1 cellular context compared by ENCODE assay signal in the genomic region with DNA sequence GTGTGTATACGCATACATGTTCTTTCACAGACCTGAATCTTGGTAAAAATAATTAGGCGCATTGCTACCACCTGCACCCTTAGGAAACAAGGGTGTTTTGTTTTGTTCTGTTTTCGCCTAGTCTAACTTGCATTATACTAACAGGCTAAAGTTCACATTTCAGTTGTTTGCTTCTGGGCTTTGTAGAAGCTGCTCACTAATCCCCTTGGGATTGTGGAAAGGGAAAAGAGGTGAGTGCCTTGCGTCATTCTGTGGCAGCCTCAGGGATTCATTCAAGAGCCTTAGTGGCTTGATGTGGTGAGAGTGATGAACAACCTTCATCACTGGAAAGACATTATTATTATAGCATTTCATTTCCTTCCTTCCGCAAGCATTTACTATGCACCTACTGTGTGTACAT.
A peak's percentile ranks its signal among the peaks of the same experiment; 100 is the strongest.
TF ChIP-seq lines count a peak whose summit lies in the region.

No MANE protein-coding gene starts in this region.

TF ChIP-seq in HepG2, 621 proteins besides CTCF, POLR2A, EP300 and RAD21 (continued from another document):
- TF ChIP-seq, protein P1, sequence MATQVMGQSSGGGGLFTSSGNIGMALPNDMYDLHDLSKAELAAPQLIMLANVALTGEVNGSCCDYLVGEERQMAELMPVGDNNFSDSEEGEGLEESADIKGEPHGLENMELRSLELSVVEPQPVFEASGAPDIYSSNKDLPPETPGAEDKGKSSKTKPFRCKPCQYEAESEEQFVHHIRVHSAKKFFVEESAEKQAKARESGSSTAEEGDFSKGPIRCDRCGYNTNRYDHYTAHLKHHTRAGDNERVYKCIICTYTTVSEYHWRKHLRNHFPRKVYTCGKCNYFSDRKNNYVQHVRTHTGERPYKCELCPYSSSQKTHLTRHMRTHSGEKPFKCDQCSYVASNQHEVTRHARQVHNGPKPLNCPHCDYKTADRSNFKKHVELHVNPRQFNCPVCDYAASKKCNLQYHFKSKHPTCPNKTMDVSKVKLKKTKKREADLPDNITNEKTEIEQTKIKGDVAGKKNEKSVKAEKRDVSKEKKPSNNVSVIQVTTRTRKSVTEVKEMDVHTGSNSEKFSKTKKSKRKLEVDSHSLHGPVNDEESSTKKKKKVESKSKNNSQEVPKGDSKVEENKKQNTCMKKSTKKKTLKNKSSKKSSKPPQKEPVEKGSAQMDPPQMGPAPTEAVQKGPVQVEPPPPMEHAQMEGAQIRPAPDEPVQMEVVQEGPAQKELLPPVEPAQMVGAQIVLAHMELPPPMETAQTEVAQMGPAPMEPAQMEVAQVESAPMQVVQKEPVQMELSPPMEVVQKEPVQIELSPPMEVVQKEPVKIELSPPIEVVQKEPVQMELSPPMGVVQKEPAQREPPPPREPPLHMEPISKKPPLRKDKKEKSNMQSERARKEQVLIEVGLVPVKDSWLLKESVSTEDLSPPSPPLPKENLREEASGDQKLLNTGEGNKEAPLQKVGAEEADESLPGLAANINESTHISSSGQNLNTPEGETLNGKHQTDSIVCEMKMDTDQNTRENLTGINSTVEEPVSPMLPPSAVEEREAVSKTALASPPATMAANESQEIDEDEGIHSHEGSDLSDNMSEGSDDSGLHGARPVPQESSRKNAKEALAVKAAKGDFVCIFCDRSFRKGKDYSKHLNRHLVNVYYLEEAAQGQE (IDR thresholded peaks at IDR 0.05; ENCODE audit: borderline replicate concordance in 1 of 2, low read depth in 1 of 2, low read length in 2 of 2): no peak
- 0 out of 2 replicates have a peak, but pooled peaks have one; percentile 33 for TF ChIP-seq PITX1 (CRISPR knock-in tag; IDR thresholded peaks at IDR 0.05)
- TF ChIP-seq, protein P2, sequence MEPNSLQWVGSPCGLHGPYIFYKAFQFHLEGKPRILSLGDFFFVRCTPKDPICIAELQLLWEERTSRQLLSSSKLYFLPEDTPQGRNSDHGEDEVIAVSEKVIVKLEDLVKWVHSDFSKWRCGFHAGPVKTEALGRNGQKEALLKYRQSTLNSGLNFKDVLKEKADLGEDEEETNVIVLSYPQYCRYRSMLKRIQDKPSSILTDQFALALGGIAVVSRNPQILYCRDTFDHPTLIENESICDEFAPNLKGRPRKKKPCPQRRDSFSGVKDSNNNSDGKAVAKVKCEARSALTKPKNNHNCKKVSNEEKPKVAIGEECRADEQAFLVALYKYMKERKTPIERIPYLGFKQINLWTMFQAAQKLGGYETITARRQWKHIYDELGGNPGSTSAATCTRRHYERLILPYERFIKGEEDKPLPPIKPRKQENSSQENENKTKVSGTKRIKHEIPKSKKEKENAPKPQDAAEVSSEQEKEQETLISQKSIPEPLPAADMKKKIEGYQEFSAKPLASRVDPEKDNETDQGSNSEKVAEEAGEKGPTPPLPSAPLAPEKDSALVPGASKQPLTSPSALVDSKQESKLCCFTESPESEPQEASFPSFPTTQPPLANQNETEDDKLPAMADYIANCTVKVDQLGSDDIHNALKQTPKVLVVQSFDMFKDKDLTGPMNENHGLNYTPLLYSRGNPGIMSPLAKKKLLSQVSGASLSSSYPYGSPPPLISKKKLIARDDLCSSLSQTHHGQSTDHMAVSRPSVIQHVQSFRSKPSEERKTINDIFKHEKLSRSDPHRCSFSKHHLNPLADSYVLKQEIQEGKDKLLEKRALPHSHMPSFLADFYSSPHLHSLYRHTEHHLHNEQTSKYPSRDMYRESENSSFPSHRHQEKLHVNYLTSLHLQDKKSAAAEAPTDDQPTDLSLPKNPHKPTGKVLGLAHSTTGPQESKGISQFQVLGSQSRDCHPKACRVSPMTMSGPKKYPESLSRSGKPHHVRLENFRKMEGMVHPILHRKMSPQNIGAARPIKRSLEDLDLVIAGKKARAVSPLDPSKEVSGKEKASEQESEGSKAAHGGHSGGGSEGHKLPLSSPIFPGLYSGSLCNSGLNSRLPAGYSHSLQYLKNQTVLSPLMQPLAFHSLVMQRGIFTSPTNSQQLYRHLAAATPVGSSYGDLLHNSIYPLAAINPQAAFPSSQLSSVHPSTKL (CRISPR knock-in tag; IDR thresholded peaks at IDR 0.05): peak; percentile 50
- TF ChIP-seq SOX13 (IDR thresholded peaks at IDR 0.05): no peak
- peak in 1 of 2 experiments; percentile 73; a peak in 2 of 4 replicates for TF ChIP-seq SOX13 (CRISPR knock-in tag; conservative IDR thresholded peaks at IDR 0.05 in 1 of 2, IDR thresholded peaks at IDR 0.05 in 1 of 2)
- TF ChIP-seq, protein P3, sequence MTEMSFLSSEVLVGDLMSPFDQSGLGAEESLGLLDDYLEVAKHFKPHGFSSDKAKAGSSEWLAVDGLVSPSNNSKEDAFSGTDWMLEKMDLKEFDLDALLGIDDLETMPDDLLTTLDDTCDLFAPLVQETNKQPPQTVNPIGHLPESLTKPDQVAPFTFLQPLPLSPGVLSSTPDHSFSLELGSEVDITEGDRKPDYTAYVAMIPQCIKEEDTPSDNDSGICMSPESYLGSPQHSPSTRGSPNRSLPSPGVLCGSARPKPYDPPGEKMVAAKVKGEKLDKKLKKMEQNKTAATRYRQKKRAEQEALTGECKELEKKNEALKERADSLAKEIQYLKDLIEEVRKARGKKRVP (CRISPR knock-in tag; IDR thresholded peaks at IDR 0.05): peak in 1 of 2 experiments; percentile 49; a peak in 1 of 4 replicates
- TF ChIP-seq HMG20A (CRISPR knock-in tag; IDR thresholded peaks at IDR 0.05; ENCODE audit: borderline replicate concordance): peak; percentile 48; the same call in 1 of the 2 replicates
- no peak for TF ChIP-seq TRIM22 (IDR thresholded peaks at IDR 0.05)
